Comparison of ENCODE assay signal across 17 cellular contexts in genomic region chr3:105800320-105800719, GRCh38.
A peak's percentile ranks its signal among the peaks of the same experiment; 100 is the strongest.
DNase-seq lines count a peak whose midpoint lies in the region; ATAC-seq, FAIRE-seq and TF ChIP-seq lines count a peak whose summit lies in the region.
"Had no signal": no experiment of that assay in that cellular context is flagged by ENCODE, and none has a peak within 500 bp of the region (broad histone marks: within the 10 kb centered on the region; RNA-seq: fewer than 3 reads in every experiment).

No MANE protein-coding gene starts in this region.

- no peak for TF ChIP-seq CTCF in K562 (IDR thresholded peaks at IDR 0.05 in 2 of 3, conservative IDR thresholded peaks at IDR 0.05 in 1 of 3; ENCODE audit: insufficient read depth in 2 of 3, low read depth in 1 of 3, low read length in 3 of 3)
- no peak for TF ChIP-seq CTCF in spleen (IDR thresholded peaks at IDR 0.05 in 8 of 11, conservative IDR thresholded peaks at IDR 0.05 in 3 of 11)
- TF ChIP-seq CTCF in brain microvascular endothelial cell (IDR thresholded peaks at IDR 0.05; ENCODE audit: low read depth, low read length, missing control alignments): no peak

- no peaks in the 10 kb centered on the region for H4K20me1 ChIP-seq in K562 (replicated peaks; ENCODE audit: control insufficient read depth, insufficient read depth, low read length)

- H3K4me1 Mint-ChIP-seq in activated naive CD4-positive, alpha-beta T cell treated with anti-CD3 and anti-CD28 coated beads, Interleukin-2, amount 50 U/mL, for 24 hours: peaks cover 81% of the 10 kb centered on the region

- intact Hi-C loops in K562 (cut with micrococcal nuclease) (no loop called here), spleen (cut with DNase I; ENCODE audit: low total_unique reads) (no loop called here)

- BruUV-seq in K562 (replicated peaks; lab: Mats Ljungman, UMichigan): no TSS peak

- no peaks in the 10 kb centered on the region for H3K9me1 ChIP-seq in K562 (ENCODE audit: control insufficient read depth, insufficient read depth, low read length)

- no peak overlapping the region for H3K4me3 ChIP-seq in K562
- no peak overlapping the region for H3K4me3 ChIP-seq in spleen
- no peak overlapping the region for H3K4me3 ChIP-seq in brain microvascular endothelial cell (ENCODE audit: low read depth, low read length)

- H3K36me3 ChIP-seq in K562 (ENCODE audit: control insufficient read depth, insufficient read depth, low read length): no peaks in the 10 kb centered on the region
- no peaks in the 10 kb centered on the region for H3K36me3 ChIP-seq in spleen
- no peaks in the 10 kb centered on the region for H3K36me3 ChIP-seq in brain microvascular endothelial cell (replicated peaks)

- no peak for DNase-seq in activated naive CD4-positive, alpha-beta T cell treated with anti-CD3 and anti-CD28 coated beads, Interleukin-2, amount 50 U/mL, for 72 hours (ENCODE audit: low spot score in 2 of 2)
- peak; percentile 7 for DNase-seq in LHCN-M2 (ENCODE audit: low read depth)
- DNase-seq in K562 (ENCODE audit: extremely low read depth in 1 of 4, low spot score in 3 of 4): no peak
- no peak for DNase-seq in spleen
- DNase-seq in brain microvascular endothelial cell: no peak
- DNase-seq in SIG-M5 (lab: John Stamatoyannopoulos, UW): no peak
- no peak for DNase-seq in dermis blood vessel endothelial cell
- DNase-seq: activated gamma-delta T cell treated with Interleukin-2 at 50 U/mL for 16 hours; CD4-positive, CD25-positive, alpha-beta regulatory T cell; DMS79 treated with DMSO at 0.1 percent for 48 hours; KG1; NCI-H1105; NCI-H510A treated with DMSO at 0.1 percent for 48 hours; right cardiac atrium; Right ventricle myocardium superior; T-helper 17 cell had no signal

- H3K4me2 ChIP-seq in K562 (ENCODE audit: insufficient read depth, low read length): no peak overlapping the region

- FAIRE-seq in K562 (lab: Jason Lieb, UNC): peak; percentile 11

- H3K4me3 Mint-ChIP-seq in activated naive CD4-positive, alpha-beta T cell treated with anti-CD3 and anti-CD28 coated beads, Interleukin-2, amount 50 U/mL, for 24 hours: no peak overlapping the region
- H3K4me3 Mint-ChIP-seq: T-helper 17 cell had no signal

- H3K27me3 ChIP-seq in K562 (ENCODE audit: control insufficient read depth in 2 of 2, insufficient read depth in 2 of 2, low read length in 2 of 2) (no peaks in the 10 kb centered on the region), spleen (replicated peaks in 1 of 7) (no peaks in the 10 kb centered on the region), brain microvascular endothelial cell (replicated peaks) (no peaks in the 10 kb centered on the region)

- no peak for TF ChIP-seq RAD21 in K562 (CRISPR knock-in tag; conservative IDR thresholded peaks at IDR 0.05 in 1 of 2, IDR thresholded peaks at IDR 0.05 in 1 of 2)

- in situ Hi-C loops in K562 (cut with MboI) (no loop called here), brain microvascular endothelial cell (cut with HindIII; ENCODE audit: low pct_ligation_motif_present, low sequenced_read_pairs) (no loop called here)

- no peak overlapping the region for H3K9ac ChIP-seq in K562 (ENCODE audit: insufficient read depth in 1 of 2, low read depth in 2 of 2, low read length in 2 of 2)

- H3K9me3 Mint-ChIP-seq in activated naive CD4-positive, alpha-beta T cell treated with anti-CD3 and anti-CD28 coated beads, Interleukin-2, amount 50 U/mL, for 24 hours: no peaks in the 10 kb centered on the region
- peaks cover 7 to 10% of the 10 kb centered on the region in 2 donors for H3K9me3 Mint-ChIP-seq in activated naive CD4-positive, alpha-beta T cell treated with anti-CD3 and anti-CD28 coated beads, Interleukin-2, amount 50 U/mL, for 72 hours

- H2AFZ ChIP-seq in K562 (ENCODE audit: low read depth, low read length): no peak overlapping the region

- ATAC-seq in activated naive CD4-positive, alpha-beta T cell treated with anti-CD3 and anti-CD28 coated beads, Interleukin-2, amount 50 U/mL, for 72 hours: no peak
- ATAC-seq in K562: no peak
- ATAC-seq: right cardiac atrium, T-helper 17 cell had no signal

- H3K4me1 ChIP-seq in K562 (replicated peaks in 1 of 2; ENCODE audit: control insufficient read depth in 2 of 2, insufficient read depth in 2 of 2, low read length in 2 of 2) (no peaks in the 10 kb centered on the region; a peak in 2 of 5 replicates), spleen (peaks cover 15 to 78% (median 56%) of the 10 kb centered on the region in 6 donors)

- H3K27ac Mint-ChIP-seq in activated naive CD4-positive, alpha-beta T cell treated with anti-CD3 and anti-CD28 coated beads, Interleukin-2, amount 50 U/mL, for 24 hours: peak overlapping the region; percentile 96
- peak overlapping the region in 1 of 2 donors; percentile 71 for H3K27ac Mint-ChIP-seq in activated naive CD4-positive, alpha-beta T cell treated with anti-CD3 and anti-CD28 coated beads, Interleukin-2, amount 50 U/mL, for 72 hours
- H3K27ac Mint-ChIP-seq: T-helper 17 cell had no signal

- POLR2A ChIA-PET in K562 (lab: Yijun Ruan, JAX): interaction anchor here (0.5 kb wide), 1 partner anchor 69 kb away, joined by 3 read pairs; no protein-coding TSS in a partner anchor

- peaks cover 36% of the 10 kb centered on the region for H3K36me3 Mint-ChIP-seq in activated naive CD4-positive, alpha-beta T cell treated with anti-CD3 and anti-CD28 coated beads, Interleukin-2, amount 50 U/mL, for 24 hours
- H3K36me3 Mint-ChIP-seq in activated naive CD4-positive, alpha-beta T cell treated with anti-CD3 and anti-CD28 coated beads, Interleukin-2, amount 50 U/mL, for 72 hours: peaks cover 17 to 51% of the 10 kb centered on the region in 2 donors

- H3K27ac ChIP-seq in K562 (ENCODE audit: extremely low read depth, low read depth, low read length): no peak overlapping the region
- H3K27ac ChIP-seq in spleen: peak overlapping the region in 5 of 8 donors; percentile 17 to 68 (median 55)
- H3K27ac ChIP-seq in brain microvascular endothelial cell: no peak overlapping the region

- H3K79me2 ChIP-seq in K562 (ENCODE audit: control insufficient read depth, insufficient read depth, low read length): no peaks in the 10 kb centered on the region

- no peak for TF ChIP-seq EP300 in K562 (IDR thresholded peaks at IDR 0.05; ENCODE audit: low read length)

- WGBS in K562 (ENCODE audit: insufficient coverage, low coverage, missing lambda C conversion rate): 17% methylated on average over 3 of the region's 5 CpGs
- WGBS in spleen, 5 donors: 48 to 81% (median 54%) methylated on average over 4 to 5 of the region's 5 CpGs

- no peaks in the 10 kb centered on the region for H3K27me3 Mint-ChIP-seq in activated naive CD4-positive, alpha-beta T cell treated with anti-CD3 and anti-CD28 coated beads, Interleukin-2, amount 50 U/mL, for 24 hours
- H3K27me3 Mint-ChIP-seq: CD4-positive, CD25-positive, alpha-beta regulatory T cell; T-helper 17 cell had no signal

- CTCF ChIA-PET in K562 (lab: Yijun Ruan, JAX; ENCODE audit: low intra/inter-chr PET ratio): no interaction called here

- no peaks in the 10 kb centered on the region for H3K9me3 ChIP-seq in K562 (replicated peaks; ENCODE audit: control insufficient read depth, insufficient read depth, low read depth, low read length)
- no peaks in the 10 kb centered on the region for H3K9me3 ChIP-seq in spleen

- no peak for TF ChIP-seq POLR2A in K562 (conservative IDR thresholded peaks at IDR 0.05)
- no peak for TF ChIP-seq POLR2A in spleen (IDR thresholded peaks at IDR 0.05)

TF ChIP-seq in K562, 482 proteins besides CTCF, POLR2A, EP300 and RAD21:
- no peak for TF ChIP-seq ATF2 (CRISPR knock-in tag; IDR thresholded peaks at IDR 0.05)
- no peak for TF ChIP-seq ZNF133 (CRISPR knock-in tag; IDR thresholded peaks at IDR 0.05)
- TF ChIP-seq TSC22D4 (tag; IDR thresholded peaks at IDR 0.05): no peak
- TF ChIP-seq, protein P1, sequence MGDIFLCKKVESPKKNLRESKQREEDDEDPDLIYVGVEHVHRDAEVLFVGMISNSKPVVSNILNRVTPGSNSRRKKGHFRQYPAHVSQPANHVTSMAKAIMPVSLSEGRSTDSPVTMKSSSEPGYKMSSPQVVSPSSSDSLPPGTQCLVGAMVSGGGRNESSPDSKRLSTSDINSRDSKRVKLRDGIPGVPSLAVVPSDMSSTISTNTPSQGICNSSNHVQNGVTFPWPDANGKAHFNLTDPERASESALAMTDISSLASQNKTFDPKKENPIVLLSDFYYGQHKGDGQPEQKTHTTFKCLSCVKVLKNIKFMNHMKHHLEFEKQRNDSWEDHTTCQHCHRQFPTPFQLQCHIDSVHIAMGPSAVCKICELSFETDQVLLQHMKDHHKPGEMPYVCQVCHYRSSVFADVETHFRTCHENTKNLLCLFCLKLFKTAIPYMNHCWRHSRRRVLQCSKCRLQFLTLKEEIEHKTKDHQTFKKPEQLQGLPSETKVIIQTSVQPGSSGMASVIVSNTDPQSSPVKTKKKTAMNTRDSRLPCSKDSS (IDR thresholded peaks at IDR 0.05; ENCODE audit: low read depth, partially characterized antibody): no peak
- TF ChIP-seq ZBTB17 (CRISPR knock-in tag; IDR thresholded peaks at IDR 0.05): no peak
- no peak for TF ChIP-seq ZNF764 (CRISPR knock-in tag; IDR thresholded peaks at IDR 0.05; ENCODE audit: low read depth)
- TF ChIP-seq CBFA2T3 (IDR thresholded peaks at IDR 0.05): no peak

Comparison
In these comparisons a context has a peak if more than half of its experiments do, and no peak if none do; other contexts are left out.
1. H3K27ac ChIP-seq: peak in spleen (5 of 8); none in K562 (single experiment) and brain microvascular endothelial cell (single experiment).